ENCODE assay signal across 19 cellular contexts in genomic region chr1:101064697-101065096, GRCh38. TPM values are rescaled to one million over a fixed set of nuclear protein-coding genes. Genes with fewer than 3 reads are reported as not detected.
DNase-seq lines count a peak whose midpoint lies in the region; ATAC-seq and TF ChIP-seq lines count a peak whose summit lies in the region.
"Had no signal": no experiment of that assay in that cellular context is flagged by ENCODE, and none has a peak within 500 bp of the region (broad histone marks: within the 10 kb centered on the region; RNA-seq: fewer than 3 reads in every experiment).

No MANE protein-coding gene starts in this region.

- H3K9me3 Mint-ChIP-seq in naive thymus-derived CD8-positive, alpha-beta T cell = peaks cover 0 to 3% (median 0%) of the 10 kb centered on the region in 9 donors
- H3K9me3 Mint-ChIP-seq: CD8-positive, alpha-beta memory T cell had no signal

- peaks cover 27% of the 10 kb centered on the region for H3K4me1 Mint-ChIP-seq in T-helper 17 cell
- H3K4me1 Mint-ChIP-seq in naive thymus-derived CD8-positive, alpha-beta T cell = peaks cover 18 to 66% (median 58%) of the 10 kb centered on the region in 4 donors

- TF ChIP-seq POLR2A in uterus (IDR thresholded peaks at IDR 0.05) = no peak

- H3K27me3 ChIP-seq in uterus = no peaks in the 10 kb centered on the region

- DNase-seq in NCI-H748 (lab: John Stamatoyannopoulos, UW; ENCODE audit: unreplicated experiment) (peak; percentile 24), NCI-H748 treated with DMSO at 0.1 percent for 48 hours (lab: John Stamatoyannopoulos, UW) (no peak), NAMALWA (ENCODE audit: low spot score) (peak; percentile 67), T-helper 17 cell (no peak), uterus (no peak), cerebellum (ENCODE audit: low spot score) (no peak)
- DNase-seq in naive thymus-derived CD8-positive, alpha-beta T cell = no peak
- DNase-seq: 8988T; CD8-positive, alpha-beta memory T cell; EL; Kasumi-1; MM.1S; NCI-H1105; NCI-H1694 treated with DMSO at 0.1 percent for 48 hours; NCI-H446; NK-92 treated with Interleukin-12 subunit alpha and Interleukin-12 subunit beta, amount 100 ng/mL, for 24 hours; SHP77 treated with DMSO at 0.1 percent for 48 hours had no signal

- peak overlapping the region; percentile 64 for H3K27ac Mint-ChIP-seq in T-helper 17 cell
- H3K27ac Mint-ChIP-seq in naive thymus-derived CD8-positive, alpha-beta T cell = peak overlapping the region; percentile 13 to 97 (median 78)

- no peak for ATAC-seq in T-helper 17 cell
- ATAC-seq in naive thymus-derived CD8-positive, alpha-beta T cell = no peak
- no peak for ATAC-seq in HG02870 (IDR thresholded peaks at IDR 0.05; ENCODE audit: unreplicated experiment)
- ATAC-seq: SK-N-SH treated with all-trans-retinoic acid at 6 μM for 48 hours had no signal

- H3K27ac ChIP-seq in uterus = no peak overlapping the region

- no peak for TF ChIP-seq CTCF in uterus (IDR thresholded peaks at IDR 0.05)

- H3K9me3 ChIP-seq in T-helper 17 cell (ENCODE audit: control insufficient read depth, low read length, poor library complexity, severe bottlenecking) (no peaks in the 10 kb centered on the region), uterus (no peaks in the 10 kb centered on the region)

- no peaks in the 10 kb centered on the region for H3K36me3 ChIP-seq in uterus

- no peaks in the 10 kb centered on the region for H3K4me1 ChIP-seq in uterus

- H3K36me3 Mint-ChIP-seq in T-helper 17 cell (ENCODE audit: low read depth) = no peaks in the 10 kb centered on the region
- H3K36me3 Mint-ChIP-seq in naive thymus-derived CD8-positive, alpha-beta T cell = peaks cover 0 to 8% (median 6%) of the 10 kb centered on the region in 3 donors

- H3K4me3 Mint-ChIP-seq in T-helper 17 cell = no peak overlapping the region
- peak overlapping the region in 1 of 10 donors; percentile 30 for H3K4me3 Mint-ChIP-seq in naive thymus-derived CD8-positive, alpha-beta T cell

- intact Hi-C loops in uterus (cut with DNase I; ENCODE audit: low total_unique reads) = no loop called here

- POLR2A ChIA-PET in naive thymus-derived CD8-positive, alpha-beta T cell (lab: Charles Lee) = interaction anchor here (1.2 to 1.5 kb wide), 2 partner anchors 11 to 172 kb away, joined by 3 read pairs; partner anchors contain the start of gene S1PR1

- no peak overlapping the region for H3K4me3 ChIP-seq in uterus

- no peaks in the 10 kb centered on the region for H3K27me3 Mint-ChIP-seq in T-helper 17 cell
- H3K27me3 Mint-ChIP-seq in naive thymus-derived CD8-positive, alpha-beta T cell = no peaks in the 10 kb centered on the region
- H3K27me3 Mint-ChIP-seq: CD8-positive, alpha-beta memory T cell had no signal

RNA-seq across cellular contexts. Expression of gene DPH5, which starts 39.1 kb away (rescaled TPM):
- total RNA-seq in T-helper 17 cell (10 to 100 TPM; 28.8 to 29.5 TPM), uterus (10 to 100 TPM in 3 of 4 donors, 1 to 10 TPM in 1; 5.6 to 46.8 (median 21.6) TPM), cerebellum (27.7 TPM)
- total RNA-seq in naive thymus-derived CD8-positive, alpha-beta T cell = 10 to 100 TPM; 60.5 to 64.7 TPM
- 10 to 100 TPM; 41.8 to 62.4 (median 59.9) TPM for polyA plus RNA-seq in naive thymus-derived CD8-positive, alpha-beta T cell

Comparison
In these comparisons a context has a peak if more than half of its experiments do, and no peak if none do; other contexts are left out.
1. DNase-seq: peak in NCI-H748 (single experiment) and NAMALWA (single experiment); none in NCI-H748 treated with DMSO at 0.1 percent for 48 hours (single experiment), T-helper 17 cell (0 of 3), naive thymus-derived CD8-positive, alpha-beta T cell (0 of 10), uterus (0 of 2) and cerebellum (single experiment).